In the genomic region with DNA sequence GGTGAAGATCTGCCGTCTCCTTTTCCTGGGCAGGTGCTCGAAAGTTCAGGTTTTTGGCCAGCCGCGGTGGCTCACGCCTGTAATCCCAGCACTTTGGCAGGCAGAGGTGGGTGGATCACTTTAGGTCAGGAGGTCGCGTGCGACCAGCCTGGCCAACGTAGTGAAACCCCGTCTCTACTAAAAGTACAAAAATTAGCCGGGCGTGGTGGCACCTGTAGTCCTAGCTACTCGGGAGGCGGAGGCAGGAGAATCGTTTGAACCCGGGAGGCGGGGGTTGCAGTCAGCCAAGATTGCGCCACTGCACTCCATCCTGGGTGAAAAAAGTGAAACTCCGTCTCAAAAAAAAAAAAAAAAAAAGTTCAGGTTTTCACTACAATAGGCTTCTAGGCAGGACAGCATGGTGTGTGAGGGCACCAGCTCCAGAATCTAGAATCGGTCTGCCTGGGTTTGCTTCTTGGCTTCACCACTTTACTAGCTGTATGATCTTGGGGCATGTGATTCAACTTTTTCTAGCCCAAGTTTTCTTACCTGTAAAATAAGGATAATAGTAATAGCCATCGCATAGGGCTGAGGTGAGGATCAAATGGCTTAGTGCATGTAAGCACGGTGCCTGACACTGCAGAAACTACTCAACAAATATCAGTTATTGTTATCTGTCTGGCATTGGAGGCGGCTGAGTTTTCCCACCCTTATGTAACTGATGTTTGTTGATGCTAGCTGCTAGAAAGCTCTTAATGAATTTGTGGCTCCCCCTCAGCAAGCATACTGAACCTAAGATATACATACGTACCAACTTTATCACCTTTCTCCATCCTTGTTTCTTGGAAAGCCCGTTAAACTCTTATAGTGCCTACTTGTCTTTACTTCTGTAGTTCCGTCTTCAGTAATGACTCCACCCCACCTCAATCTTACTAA, we compare ENCODE assay signal across 8 cellular contexts. TPM values are rescaled to one million over a fixed set of nuclear protein-coding genes. Genes with fewer than 3 reads are reported as not detected.
DNase-seq lines count a peak whose midpoint lies in the region; ATAC-seq and TF ChIP-seq lines count a peak whose summit lies in the region.

No MANE protein-coding gene starts in this region.

- H3F3A ChIP-seq in OCI-LY1 (ENCODE audit: insufficient read depth, low read length) (no peaks in the 10 kb centered on the region), neural progenitor cell (ENCODE audit: low read depth) (peaks cover 10% of the 10 kb centered on the region)

- no peak for ATAC-seq in HG03457 (IDR thresholded peaks at IDR 0.05; ENCODE audit: unreplicated experiment)

- H3K27ac Mint-ChIP-seq in CD8-positive, alpha-beta memory T cell, result peak overlapping the region; percentile 87 to 99 (median 97)
- H3K27ac Mint-ChIP-seq in neural progenitor cell, result peak overlapping the region; percentile 90

- no peaks in the 10 kb centered on the region for H3K27me3 ChIP-seq in CD8-positive, alpha-beta memory T cell (ENCODE audit: insufficient read depth, low read length, poor library complexity, severe bottlenecking)
- no peaks in the 10 kb centered on the region for H3K27me3 ChIP-seq in OCI-LY1 (ENCODE audit: insufficient read depth, low read length)
- H3K27me3 ChIP-seq in effector memory CD4-positive, alpha-beta T cell (replicated peaks; ENCODE audit: control insufficient read depth, insufficient read depth, low read length, poor library complexity, severe bottlenecking), result no peaks in the 10 kb centered on the region
- H3K27me3 ChIP-seq in neural progenitor cell, result no peaks in the 10 kb centered on the region

- no peaks in the 10 kb centered on the region for H3K9me3 Mint-ChIP-seq in CD8-positive, alpha-beta memory T cell
- H3K9me3 Mint-ChIP-seq in neural progenitor cell, result no peaks in the 10 kb centered on the region

- POLR2A ChIA-PET in CD8-positive, alpha-beta memory T cell (lab: Charles Lee), result interaction anchor here (0.6 to 3.1 kb wide), 5 partner anchors 13 to 742 kb away, joined by 3 to 20 read pairs (median 4); partner anchors contain the start of genes NOL11 and PITPNC1

- peaks cover 0 to 2% of the 10 kb centered on the region in 2 donors for H3K27me3 Mint-ChIP-seq in CD8-positive, alpha-beta memory T cell
- no peaks in the 10 kb centered on the region for H3K27me3 Mint-ChIP-seq in neural progenitor cell (ENCODE audit: insufficient read depth, low read depth)

- H3K4me1 Mint-ChIP-seq in CD8-positive, alpha-beta memory T cell, result peaks cover 49 to 67% (median 66%) of the 10 kb centered on the region in 3 donors
- peaks cover 23% of the 10 kb centered on the region for H3K4me1 Mint-ChIP-seq in neural progenitor cell

- no peaks in the 10 kb centered on the region for H4K20me1 ChIP-seq in OCI-LY1 (ENCODE audit: insufficient read depth, low read length)
- peaks cover 49% of the 10 kb centered on the region for H4K20me1 ChIP-seq in neural progenitor cell (ENCODE audit: low read depth)

- H2AFZ ChIP-seq in OCI-LY1 (ENCODE audit: low read length), result no peak overlapping the region
- H2AFZ ChIP-seq in neural progenitor cell (replicated peaks), result no peak overlapping the region

- CTCF ChIA-PET in CD8-positive, alpha-beta memory T cell (lab: Charles Lee), result interaction anchor here (0.7 to 3.9 kb wide), 4 partner anchors 11 to 323 kb away, joined by 3 to 35 read pairs (median 5); partner anchors contain the start of gene PITPNC1

- no peak for TF ChIP-seq CTCF in OCI-LY1 (IDR thresholded peaks at IDR 0.05; ENCODE audit: low read length)
- no peak for TF ChIP-seq CTCF in neural progenitor cell (IDR thresholded peaks at IDR 0.05)

- H3K4me3 ChIP-seq in CD8-positive, alpha-beta memory T cell (ENCODE audit: low read length), result peak overlapping the region; percentile 90
- H3K4me3 ChIP-seq in OCI-LY1 (ENCODE audit: low read depth, low read length, poor library complexity, severe bottlenecking) (peak overlapping the region; percentile 97), neural progenitor cell (peak overlapping the region; percentile 87)
- peak overlapping the region; percentile 62 for H3K4me3 ChIP-seq in effector memory CD4-positive, alpha-beta T cell (ENCODE audit: insufficient read depth, low read depth, low read length, poor library complexity, severe bottlenecking)

- H3K9ac ChIP-seq in OCI-LY1 (ENCODE audit: low read length) (peak overlapping the region; percentile 98), neural progenitor cell (peak overlapping the region; percentile 97)

- H3K36me3 Mint-ChIP-seq in CD8-positive, alpha-beta memory T cell, result peaks cover 0 to 45% (median 6%) of the 10 kb centered on the region in 3 donors
- peaks cover 12% of the 10 kb centered on the region for H3K36me3 Mint-ChIP-seq in neural progenitor cell

- peaks cover 39% of the 10 kb centered on the region for H3K4me1 ChIP-seq in CD8-positive, alpha-beta memory T cell (ENCODE audit: insufficient read depth, low read length)
- H3K4me1 ChIP-seq in OCI-LY1 (ENCODE audit: insufficient read depth, low read length, severe bottlenecking) (peaks cover 37% of the 10 kb centered on the region), neural progenitor cell (peaks cover 4% of the 10 kb centered on the region)
- peaks cover 20% of the 10 kb centered on the region for H3K4me1 ChIP-seq in effector memory CD4-positive, alpha-beta T cell (ENCODE audit: control insufficient read depth, insufficient read depth, low read length, poor library complexity, severe bottlenecking)

- no peaks in the 10 kb centered on the region for H3K9me3 ChIP-seq in CD8-positive, alpha-beta memory T cell (ENCODE audit: low read length)
- no peaks in the 10 kb centered on the region for H3K9me3 ChIP-seq in OCI-LY1 (ENCODE audit: low read length)
- no peaks in the 10 kb centered on the region for H3K9me3 ChIP-seq in effector memory CD4-positive, alpha-beta T cell (ENCODE audit: control insufficient read depth, low read length)
- no peaks in the 10 kb centered on the region for H3K9me3 ChIP-seq in neural progenitor cell (ENCODE audit: low read depth)

- H3K27ac ChIP-seq in CD8-positive, alpha-beta memory T cell (ENCODE audit: low read depth, low read length), result peak overlapping the region; percentile 92
- H3K27ac ChIP-seq in OCI-LY1 (ENCODE audit: low read depth, low read length, poor library complexity, severe bottlenecking) (peak overlapping the region; percentile 59), neural progenitor cell (no peak overlapping the region)
- peak overlapping the region; percentile 91 for H3K27ac ChIP-seq in effector memory CD4-positive, alpha-beta T cell (ENCODE audit: insufficient read depth, low read length, poor library complexity, severe bottlenecking)

- peak overlapping the region; percentile 91 to 98 (median 96) for H3K4me3 Mint-ChIP-seq in CD8-positive, alpha-beta memory T cell
- peak overlapping the region; percentile 97 for H3K4me3 Mint-ChIP-seq in neural progenitor cell

- H3K79me2 ChIP-seq in OCI-LY1 (ENCODE audit: insufficient read depth, low read length) (peaks cover 60% of the 10 kb centered on the region), neural progenitor cell (ENCODE audit: low read depth) (peaks cover 65% of the 10 kb centered on the region)

- H3K9me2 ChIP-seq in OCI-LY1 (ENCODE audit: low read depth, low read length), result no peaks in the 10 kb centered on the region

- H3K36me3 ChIP-seq in CD8-positive, alpha-beta memory T cell (ENCODE audit: insufficient read depth, low read length), result peaks cover 5% of the 10 kb centered on the region
- H3K36me3 ChIP-seq in OCI-LY1 (ENCODE audit: insufficient read depth, low read length), result peaks cover 36% of the 10 kb centered on the region
- peaks cover 4% of the 10 kb centered on the region for H3K36me3 ChIP-seq in effector memory CD4-positive, alpha-beta T cell (ENCODE audit: control insufficient read depth, insufficient read depth, low read length)
- H3K36me3 ChIP-seq in neural progenitor cell, result no peaks in the 10 kb centered on the region

- DNase-seq in CD8-positive, alpha-beta memory T cell, result no peak
- no peak for DNase-seq in effector memory CD4-positive, alpha-beta T cell
- no peak for DNase-seq in neural progenitor cell (ENCODE audit: low spot score)
- DNase-seq in D341Med (ENCODE audit: low spot score), result no peak
- no peak for DNase-seq in NCI-H2171 (lab: John Stamatoyannopoulos, UW)
- no peak for DNase-seq in inferior parietal cortex (ENCODE audit: extremely low spot score)

- H3K4me2 ChIP-seq in OCI-LY1 (ENCODE audit: low read length), result peak overlapping the region; percentile 92
- H3K4me2 ChIP-seq in neural progenitor cell, result peak overlapping the region; percentile 94

RNA-seq across cellular contexts. Expression of gene PSMD12, which starts 1.3 kb away (rescaled TPM):
- 10 to 100 TPM; 91.1 to 94.2 TPM for total RNA-seq in CD8-positive, alpha-beta memory T cell
- polyA plus RNA-seq in CD8-positive, alpha-beta memory T cell, result 40.2 TPM
- total RNA-seq in neural progenitor cell (ENCODE audit: low replicate concordance), result 26.7 and 39.7 TPM in 2 replicates

RNA-seq across cellular contexts. Expression of gene PITPNC1, which starts 12.0 kb away (rescaled TPM):
- 10 to 100 TPM; 43.1 to 45.1 TPM for total RNA-seq in CD8-positive, alpha-beta memory T cell
- 163 TPM for polyA plus RNA-seq in CD8-positive, alpha-beta memory T cell
- total RNA-seq in neural progenitor cell (ENCODE audit: low replicate concordance), result 8.1 and 10.4 TPM in 2 replicates
